ENCODE assay signal across 1 cellular context in the genomic region with DNA sequence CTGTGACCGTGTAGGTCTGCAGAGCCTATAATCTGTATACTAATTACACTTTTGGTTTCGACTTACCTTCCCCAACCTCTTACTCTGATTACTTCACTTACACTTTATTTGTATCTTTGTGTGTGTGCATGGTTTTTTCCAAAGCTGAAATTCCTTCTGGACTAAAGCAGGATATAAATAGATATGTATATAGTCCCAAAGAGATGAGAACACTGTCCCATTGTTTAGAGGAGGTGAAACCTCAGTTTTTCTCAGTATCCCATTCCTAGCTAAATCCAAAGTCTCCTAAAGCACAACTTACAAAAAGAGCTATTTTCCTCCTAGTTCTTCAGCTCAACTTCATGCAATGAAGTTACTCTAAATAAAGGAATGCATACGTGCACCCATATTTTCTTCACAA.
TF ChIP-seq lines count a peak whose summit lies in the region.

No MANE protein-coding gene starts in this region.

TF ChIP-seq in GM23338, 12 proteins besides CTCF, POLR2A, EP300 and RAD21 (continued from another document):
- TF ChIP-seq ZNF462 (CRISPR knock-in tag; IDR thresholded peaks at IDR 0.05) (no peak), ZNF114 (CRISPR knock-in tag; IDR thresholded peaks at IDR 0.05) (no peak), CREB1 (CRISPR knock-in tag; IDR thresholded peaks at IDR 0.05; ENCODE audit: low read depth) (no peak), STAT1 (IDR thresholded peaks at IDR 0.05; ENCODE audit: unreplicated experiment) (no peak), NANOG (IDR thresholded peaks at IDR 0.05; ENCODE audit: borderline replicate concordance) (no peak), POLR2AphosphoS5 (IDR thresholded peaks at IDR 0.05; ENCODE audit: low read depth) (no peak), EZH2 (IDR thresholded peaks at IDR 0.05; ENCODE audit: low read depth, unreplicated experiment) (no peak), ZNF331 (CRISPR knock-in tag; IDR thresholded peaks at IDR 0.05; ENCODE audit: low read depth) (no peak)
- TF ChIP-seq, protein P1, sequence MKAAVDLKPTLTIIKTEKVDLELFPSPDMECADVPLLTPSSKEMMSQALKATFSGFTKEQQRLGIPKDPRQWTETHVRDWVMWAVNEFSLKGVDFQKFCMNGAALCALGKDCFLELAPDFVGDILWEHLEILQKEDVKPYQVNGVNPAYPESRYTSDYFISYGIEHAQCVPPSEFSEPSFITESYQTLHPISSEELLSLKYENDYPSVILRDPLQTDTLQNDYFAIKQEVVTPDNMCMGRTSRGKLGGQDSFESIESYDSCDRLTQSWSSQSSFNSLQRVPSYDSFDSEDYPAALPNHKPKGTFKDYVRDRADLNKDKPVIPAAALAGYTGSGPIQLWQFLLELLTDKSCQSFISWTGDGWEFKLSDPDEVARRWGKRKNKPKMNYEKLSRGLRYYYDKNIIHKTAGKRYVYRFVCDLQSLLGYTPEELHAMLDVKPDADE (IDR thresholded peaks at IDR 0.05) = no peak
